Comparison of ENCODE assay signal across 33 cellular contexts in genomic region chr19:34513767-34514166, GRCh38.
"Had no signal": no experiment of that assay in that cellular context is flagged by ENCODE, and none has a peak within 500 bp of the region (broad histone marks: within the 10 kb centered on the region; RNA-seq: fewer than 3 reads in every experiment).

No MANE protein-coding gene starts in this region.

- DNase-seq: activated B cell treated with CpG ODN at 0.5 μM for 24 hours; activated CD4-positive, alpha-beta memory T cell treated with anti-CD3 and anti-CD28 coated beads for 36 hours; activated CD4-positive, alpha-beta T cell treated with anti-CD3 and anti-CD28 coated beads for 4 hours; activated CD4-positive, alpha-beta T cell treated with anti-CD3 and anti-CD28 coated beads, Interleukin-2, amount 10 ng/mL, durations not matched to agents 24 days and 14 days; activated CD4-positive, alpha-beta T cell treated with anti-CD3 and anti-CD28 coated beads, Interleukin-2, amount 50 U/mL, for 1 hour; activated CD4-positive, alpha-beta T cell treated with anti-CD3 and anti-CD28 coated beads, Interleukin-2, amount 50 U/mL, for 4 hours; activated CD4-positive, CD25-positive, alpha-beta regulatory T cell treated with anti-CD3 and anti-CD28 coated beads, Interleukin-2, amount 50 U/mL, for 72 hours; activated CD8-positive, alpha-beta memory T cell treated with anti-CD3 and anti-CD28 coated beads, Interleukin-2, amount 50 U/mL, for 4 hours; activated CD8-positive, alpha-beta T cell treated with anti-CD3 and anti-CD28 coated beads for 36 hours; activated effector memory CD4-positive, alpha-beta T cell treated with anti-CD3 and anti-CD28 coated beads, Interleukin-2, amount 50 U/mL, for 16 hours; activated gamma-delta T cell treated with Interleukin-2 at 50 U/mL for 16 hours; activated naive CD4-positive, alpha-beta T cell; activated naive CD4-positive, alpha-beta T cell treated with anti-CD3 and anti-CD28 coated beads for 36 hours; activated naive CD4-positive, alpha-beta T cell treated with anti-CD3 and anti-CD28 coated beads, Interleukin-2, amount 50 U/mL, for 16 hours; activated naive CD8-positive, alpha-beta T cell treated with anti-CD3 and anti-CD28 coated beads for 36 hours; activated T-cell treated with anti-CD3 and anti-CD28 coated beads for 4 hours; activated T-cell treated with anti-CD3 and anti-CD28 coated beads, Interleukin-2, amount 50 U/mL, for 1 hour; activated T-cell treated with anti-CD3 and anti-CD28 coated beads, Interleukin-2, amount 50 U/mL, for 4 hours; activated T-cell treated with anti-CD3 and anti-CD28 coated beads, Interleukin-2, amount 50 U/mL, for 72 hours; adrenal gland; amniotic stem cell; aorta; body of pancreas; brain microvascular endothelial cell; caudate nucleus; cerebellar nuclear complex; T-helper 1 cell; T-helper 2 cell; T-helper 9 cell had no signal

- ATAC-seq: activated CD8-positive, alpha-beta T cell treated with anti-CD3 and anti-CD28 coated beads for 36 hours; activated naive CD4-positive, alpha-beta T cell treated with anti-CD3 and anti-CD28 coated beads, Interleukin-2, amount 50 U/mL, for 72 hours; activated T-cell treated with anti-CD3 and anti-CD28 coated beads, Interleukin-2, amount 50 U/mL, for 4 hours; activated T-cell treated with anti-CD3 and anti-CD28 coated beads, Interleukin-2, amount 50 U/mL, for 72 hours; activated T-helper 17 cell treated with anti-CD3 and anti-CD28 coated beads, Interleukin-2, amount 50 U/mL, for 72 hours; body of pancreas had no signal

- H3K4me1 ChIP-seq: adrenal gland, body of pancreas, breast epithelium had no signal

- H3K27me3 ChIP-seq: adrenal gland, body of pancreas, brain microvascular endothelial cell, breast epithelium had no signal

- H3K36me3 ChIP-seq: adrenal gland, brain microvascular endothelial cell, breast epithelium had no signal

- H3K9me3 ChIP-seq: adrenal gland had no signal

- H3K27ac ChIP-seq: adrenal gland, body of pancreas, brain microvascular endothelial cell, breast epithelium, VCaP had no signal

- H3K4me3 ChIP-seq: adrenal gland, body of pancreas, breast epithelium had no signal
